In the genomic region with DNA sequence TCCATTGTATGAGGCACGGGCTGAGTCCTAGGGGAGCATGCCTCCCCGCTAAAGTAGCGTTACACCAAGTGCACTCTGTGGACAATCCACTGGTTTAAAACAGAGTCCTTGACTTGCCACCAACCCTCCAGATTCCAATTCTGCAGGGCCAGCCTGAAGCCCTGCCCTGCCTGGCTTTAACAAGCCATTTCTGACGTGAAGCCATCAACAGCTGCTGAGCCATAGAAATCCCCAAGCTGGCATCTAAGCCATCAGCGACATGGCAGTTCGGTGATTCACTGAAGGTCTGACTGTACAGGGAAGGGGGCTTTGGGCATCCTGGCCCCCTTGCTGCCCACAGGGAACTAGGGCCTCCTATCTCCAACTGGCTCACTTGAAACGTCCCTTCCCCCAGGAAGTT, we compare ENCODE assay signal across 18 cellular contexts.
"Had no signal": no experiment of that assay in that cellular context is flagged by ENCODE, and none has a peak within 500 bp of the region (broad histone marks: within the 10 kb centered on the region; RNA-seq: fewer than 3 reads in every experiment).

No MANE protein-coding gene starts in this region.

- H3K27me3 ChIP-seq: right atrium auricular region, sigmoid colon, uterus had no signal

- H3K36me3 Mint-ChIP-seq: immature natural killer cell, memory B cell, type B pancreatic cell had no signal

- H3K4me3 Mint-ChIP-seq: effector memory CD8-positive, alpha-beta T cell; immature natural killer cell; memory B cell; naive thymus-derived CD4-positive, alpha-beta T cell; nephron progenitor cell; type B pancreatic cell had no signal

- H3K27ac ChIP-seq: epithelial cell of prostate, esophagus squamous epithelium, foreskin keratinocyte, left ventricle myocardium inferior, lower lobe of right lung, right atrium auricular region, sigmoid colon, uterus had no signal

- DNase-seq: effector memory CD8-positive, alpha-beta T cell; esophagus squamous epithelium; foreskin keratinocyte; immature natural killer cell; left ventricle myocardium inferior; lower lobe of right lung; midbrain; naive thymus-derived CD4-positive, alpha-beta T cell; nephron progenitor cell; sigmoid colon; small intestine; stimulated activated CD4-positive, alpha-beta T cell treated with anti-CD3 and anti-CD28 coated beads, Interleukin-2, amount 100 ng/mL, for 48 hours; stimulated activated naive CD4-positive, alpha-beta T cell treated with Interleukin-2 at 50 U/mL for 16 hours; uterus had no signal

- H3K9me3 Mint-ChIP-seq: effector memory CD8-positive, alpha-beta T cell; immature natural killer cell; memory B cell; nephron progenitor cell; type B pancreatic cell had no signal

- H3K4me3 ChIP-seq: esophagus squamous epithelium, left ventricle myocardium inferior, lower lobe of right lung, right atrium auricular region, sigmoid colon, uterus had no signal

- H3K36me3 ChIP-seq: esophagus squamous epithelium, left ventricle myocardium inferior, lower lobe of right lung, right atrium auricular region, sigmoid colon, uterus had no signal

- H3K27me3 Mint-ChIP-seq: effector memory CD8-positive, alpha-beta T cell; memory B cell had no signal

- H3K4me1 ChIP-seq: left ventricle myocardium inferior, right atrium auricular region had no signal

- ATAC-seq: effector memory CD8-positive, alpha-beta T cell; foreskin keratinocyte; lower lobe of right lung; naive thymus-derived CD4-positive, alpha-beta T cell had no signal

- H3K27ac Mint-ChIP-seq: effector memory CD8-positive, alpha-beta T cell; immature natural killer cell; nephron progenitor cell; type B pancreatic cell had no signal

- H3K9me3 ChIP-seq: esophagus squamous epithelium, left ventricle myocardium inferior, lower lobe of right lung, right atrium auricular region, sigmoid colon, uterus had no signal
